Comparison of ENCODE assay signal across 8 cellular contexts in genomic region chr6:159969204-159969912, GRCh38. TPM values are rescaled to one million over a fixed set of nuclear protein-coding genes. Genes with fewer than 3 reads are reported as not detected.
A peak's percentile ranks its signal among the peaks of the same experiment; 100 is the strongest.
DNase-seq lines count a peak whose midpoint lies in the region; ATAC-seq and TF ChIP-seq lines count a peak whose summit lies in the region.

No MANE protein-coding gene starts in this region.

- peaks cover 8% of the 10 kb centered on the region for H3K4me1 ChIP-seq in Caco-2

- H3K27me3 ChIP-seq in Caco-2 (replicated peaks; ENCODE audit: control insufficient read depth, insufficient read depth, low read length) = no peaks in the 10 kb centered on the region

- intact Hi-C loops in Caco-2 (cut with micrococcal nuclease; ENCODE audit: unreplicated experiment) = no loop called here

- H3K9me3 Mint-ChIP-seq in Caco-2 (ENCODE audit: unreplicated experiment) = no peaks in the 10 kb centered on the region
- no peaks in the 10 kb centered on the region for H3K9me3 Mint-ChIP-seq in activated CD4-positive, alpha-beta T cell treated with anti-CD3 and anti-CD28 coated beads, Interleukin-2, amount 10 ng/mL, durations not matched to agents 7 days and 5 days
- H3K9me3 Mint-ChIP-seq in endothelial cell (ENCODE audit: unreplicated experiment) = no peaks in the 10 kb centered on the region
- H3K9me3 Mint-ChIP-seq in naive B cell = no peaks in the 10 kb centered on the region

- H3K27me3 Mint-ChIP-seq in Caco-2 (ENCODE audit: insufficient read depth, unreplicated experiment) (no peaks in the 10 kb centered on the region), endothelial cell (ENCODE audit: unreplicated experiment) (peaks cover 14% of the 10 kb centered on the region), naive B cell (no peaks in the 10 kb centered on the region)
- peaks cover 10% of the 10 kb centered on the region for H3K27me3 Mint-ChIP-seq in activated CD4-positive, alpha-beta T cell treated with anti-CD3 and anti-CD28 coated beads, Interleukin-2, amount 10 ng/mL, durations not matched to agents 7 days and 5 days

- peak overlapping the region; percentile 95 for H3K4me3 Mint-ChIP-seq in Caco-2 (ENCODE audit: unreplicated experiment)
- peak overlapping the region; percentile 89 for H3K4me3 Mint-ChIP-seq in activated CD4-positive, alpha-beta T cell treated with anti-CD3 and anti-CD28 coated beads, Interleukin-2, amount 10 ng/mL, durations not matched to agents 7 days and 5 days
- H3K4me3 Mint-ChIP-seq in endothelial cell (ENCODE audit: unreplicated experiment) = peak overlapping the region; percentile 96
- H3K4me3 Mint-ChIP-seq in naive B cell = peak overlapping the region; percentile 82 to 96 (median 90)

- H3K4me1 Mint-ChIP-seq in Caco-2 (ENCODE audit: low read depth, unreplicated experiment) = peaks cover 9% of the 10 kb centered on the region
- H3K4me1 Mint-ChIP-seq in activated CD4-positive, alpha-beta T cell treated with anti-CD3 and anti-CD28 coated beads, Interleukin-2, amount 10 ng/mL, durations not matched to agents 7 days and 5 days = peaks cover 53% of the 10 kb centered on the region
- peaks cover 35% of the 10 kb centered on the region for H3K4me1 Mint-ChIP-seq in endothelial cell (ENCODE audit: unreplicated experiment)
- H3K4me1 Mint-ChIP-seq in naive B cell = peaks cover 30 to 36% (median 35%) of the 10 kb centered on the region in 3 donors

- no peaks in the 10 kb centered on the region for H3K9me3 ChIP-seq in Caco-2

- peak; percentile 29 for ATAC-seq in GM21360 (IDR thresholded peaks at IDR 0.05; ENCODE audit: unreplicated experiment)
- peak; percentile 8 for ATAC-seq in HG03558 (IDR thresholded peaks at IDR 0.05; ENCODE audit: extremely low read depth, unreplicated experiment)
- peak; percentile 57 to 62 for ATAC-seq in naive B cell (ENCODE audit: low read depth in 2 of 2)

- TF ChIP-seq CTCF in Caco-2 (IDR thresholded peaks at IDR 0.05; ENCODE audit: insufficient read depth in 1 of 2, low read depth in 1 of 2, low read length in 1 of 2, severe bottlenecking in 1 of 2, unreplicated experiment in 1 of 2) (no peak), endothelial cell (IDR thresholded peaks at IDR 0.05; ENCODE audit: unreplicated experiment) (no peak)

- H3K36me3 Mint-ChIP-seq in Caco-2 (ENCODE audit: insufficient read depth, unreplicated experiment) = peaks cover 12% of the 10 kb centered on the region
- peaks cover 13% of the 10 kb centered on the region for H3K36me3 Mint-ChIP-seq in activated CD4-positive, alpha-beta T cell treated with anti-CD3 and anti-CD28 coated beads, Interleukin-2, amount 10 ng/mL, durations not matched to agents 7 days and 5 days (ENCODE audit: low read depth)
- peaks cover 6% of the 10 kb centered on the region for H3K36me3 Mint-ChIP-seq in endothelial cell (ENCODE audit: low read depth, unreplicated experiment)
- no peaks in the 10 kb centered on the region for H3K36me3 Mint-ChIP-seq in naive B cell

- no peaks in the 10 kb centered on the region; the same call in 1 of the 2 replicates for H3K36me3 ChIP-seq in Caco-2 (ENCODE audit: control insufficient read depth, insufficient read depth, low read length)

- TSS peak; percentile 51 for BruUV-seq in Caco-2 (replicated peaks; lab: Mats Ljungman, UMichigan)

- peak overlapping the region; percentile 76 for H3K4me3 ChIP-seq in Caco-2 (ENCODE audit: low read depth, low read length)

- POLR2A ChIA-PET in Caco-2 (lab: Charles Lee) = interaction anchor here (0.7 kb wide), 1 partner anchor 179 kb away, joined by 3 read pairs; the partner anchor contains the start of gene MRPL18
- POLR2A ChIA-PET in activated CD4-positive, alpha-beta T cell treated with anti-CD3 and anti-CD28 coated beads, Interleukin-2, amount 10 ng/mL, durations not matched to agents 7 days and 5 days (lab: Charles Lee) = no interaction called here

- CTCF ChIA-PET in Caco-2 (lab: Charles Lee) = no interaction called here
- CTCF ChIA-PET in activated CD4-positive, alpha-beta T cell treated with anti-CD3 and anti-CD28 coated beads, Interleukin-2, amount 10 ng/mL, durations not matched to agents 7 days and 5 days (lab: Charles Lee) = interaction anchor here (1.0 to 2.4 kb wide), 3 partner anchors 8 to 22 kb away, joined by 3 to 9 read pairs (median 4); no protein-coding TSS in a partner anchor

- H3K27ac Mint-ChIP-seq in Caco-2 (ENCODE audit: unreplicated experiment) (peak overlapping the region; percentile 96), endothelial cell (ENCODE audit: unreplicated experiment) (peak overlapping the region; percentile 97), naive B cell (peak overlapping the region in 4 of 6 donors; percentile 64 to 92 (median 83))
- peak overlapping the region; percentile 94 for H3K27ac Mint-ChIP-seq in activated CD4-positive, alpha-beta T cell treated with anti-CD3 and anti-CD28 coated beads, Interleukin-2, amount 10 ng/mL, durations not matched to agents 7 days and 5 days

- DNase-seq in Caco-2 (peak; percentile 42 to 63), endothelial cell (ENCODE audit: low spot score) (peak; percentile 65), naive B cell (no peak), iPS-NIHi7 (ENCODE audit: extremely low spot score) (no peak), NCI-H2029 (lab: John Stamatoyannopoulos, UW) (no peak)
- peak; percentile 24 for DNase-seq in activated CD4-positive, alpha-beta T cell treated with anti-CD3 and anti-CD28 coated beads, Interleukin-2, amount 10 ng/mL, durations not matched to agents 7 days and 5 days

RNA-seq across cellular contexts. Expression of gene IGF2R, which starts 0.5 kb away (rescaled TPM):
- total RNA-seq in Caco-2 (2022) (91.1 and 92.2 TPM in 2 replicates), endothelial cell (ENCODE audit: unreplicated experiment) (108 TPM)
- 10 to 100 TPM; 62.8 to 65.0 TPM for total RNA-seq in activated CD4-positive, alpha-beta T cell treated with anti-CD3 and anti-CD28 coated beads, Interleukin-2, amount 10 ng/mL, durations not matched to agents 7 days and 5 days
- 10 to 100 TPM in 1 of 6 donors, 1 to 10 TPM in 5; 2.3 to 12.1 (median 7.0) TPM for polyA plus RNA-seq in naive B cell (ENCODE audit: low read depth in 6 of 6)

Comparison
In these comparisons a context has a peak if more than half of its experiments do, and no peak if none do; other contexts are left out.
1. DNase-seq: peak in Caco-2 (2 of 2), activated CD4-positive, alpha-beta T cell treated with anti-CD3 and anti-CD28 coated beads, Interleukin-2, amount 10 ng/mL, durations not matched to agents 7 days and 5 days (single experiment) and endothelial cell (single experiment); none in naive B cell (single experiment), iPS-NIHi7 (single experiment) and NCI-H2029 (single experiment).
2. ATAC-seq: peak in every context shown above with its lines; median percentile 60 in naive B cell; 29 in GM21360; 8 in HG03558.
3. Peak in every context shown above with its lines, with median percentiles within 50 percentile points of each other: H3K27ac Mint-ChIP-seq and H3K4me3 Mint-ChIP-seq.